In the genomic region with DNA sequence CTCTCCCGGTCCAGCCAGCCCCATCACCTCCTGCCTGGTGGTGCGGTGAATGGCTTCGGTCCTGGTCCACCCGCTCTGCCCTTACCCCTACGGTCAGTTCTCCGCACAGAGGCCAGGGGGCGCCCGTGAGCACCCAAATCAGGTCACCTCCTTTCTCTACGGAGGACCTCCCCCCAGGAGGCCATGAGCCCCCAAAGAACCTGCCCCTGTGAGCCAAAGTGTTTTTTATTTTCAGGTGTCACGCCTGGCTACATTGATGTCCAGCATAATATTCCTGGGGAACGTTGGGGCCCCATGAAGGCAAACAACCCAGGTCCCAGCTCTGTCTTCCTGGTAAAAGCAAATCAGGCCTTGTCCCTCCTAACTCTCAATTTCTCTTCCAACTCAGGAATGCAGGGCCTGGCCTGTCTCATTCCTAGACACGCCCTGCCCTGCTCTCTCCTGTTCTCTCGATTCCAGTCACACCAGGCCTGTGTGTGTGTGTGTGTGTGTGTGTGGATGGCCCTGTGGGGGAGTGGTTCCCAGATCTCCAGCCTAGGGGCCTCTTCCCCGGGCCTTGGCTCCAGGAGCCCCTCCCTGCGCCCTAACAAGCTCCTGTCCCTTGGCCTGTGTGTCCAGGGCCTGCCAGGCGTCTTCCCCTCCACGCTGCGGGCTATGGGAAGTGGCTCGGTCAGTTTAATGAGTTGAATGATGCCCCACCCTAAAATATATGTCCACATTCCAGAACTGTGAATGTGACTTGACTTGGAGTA, we compare ENCODE assay signal across 9 cellular contexts. TPM values are rescaled to one million over a fixed set of nuclear protein-coding genes. Genes with fewer than 3 reads are reported as not detected.
A peak's percentile ranks its signal among the peaks of the same experiment; 100 is the strongest.
DNase-seq lines count a peak whose midpoint lies in the region; ATAC-seq and TF ChIP-seq lines count a peak whose summit lies in the region.
"Had no signal": no experiment of that assay in that cellular context is flagged by ENCODE, and none has a peak within 500 bp of the region (broad histone marks: within the 10 kb centered on the region; RNA-seq: fewer than 3 reads in every experiment).

No MANE protein-coding gene starts in this region.

- no peaks in the 10 kb centered on the region for H3K27me3 Mint-ChIP-seq in chondrocyte (ENCODE audit: low read depth)

- no peak overlapping the region for H3K4me3 Mint-ChIP-seq in chondrocyte (ENCODE audit: unreplicated experiment)
- no peak overlapping the region for H3K4me3 Mint-ChIP-seq in stimulated activated effector memory CD8-positive, alpha-beta T cell treated with anti-CD3 and anti-CD28 coated beads, Interleukin-12 subunit alpha, Interleukin-12 subunit beta, amount 100 ng/mL, for 72 hours
- H3K4me3 Mint-ChIP-seq: dendritic cell treated with granulocyte-macrophage colony-stimulating factor and Interleukin-4, amounts not matched to agents 40 ng/mL and 50 ng/mL, for 4 days had no signal

- H3K9me3 Mint-ChIP-seq in chondrocyte (ENCODE audit: low read depth) = no peaks in the 10 kb centered on the region
- no peaks in the 10 kb centered on the region for H3K9me3 Mint-ChIP-seq in stimulated activated effector memory CD8-positive, alpha-beta T cell treated with anti-CD3 and anti-CD28 coated beads, Interleukin-12 subunit alpha, Interleukin-12 subunit beta, amount 100 ng/mL, for 72 hours
- H3K9me3 Mint-ChIP-seq: dendritic cell treated with granulocyte-macrophage colony-stimulating factor and Interleukin-4, amounts not matched to agents 40 ng/mL and 50 ng/mL, for 4 days had no signal

- H3K36me3 Mint-ChIP-seq in chondrocyte (ENCODE audit: low read depth) = no peaks in the 10 kb centered on the region
- H3K36me3 Mint-ChIP-seq in stimulated activated effector memory CD8-positive, alpha-beta T cell treated with anti-CD3 and anti-CD28 coated beads, Interleukin-12 subunit alpha, Interleukin-12 subunit beta, amount 100 ng/mL, for 72 hours = peaks cover 5% of the 10 kb centered on the region

- TF ChIP-seq CTCF in chondrocyte (IDR thresholded peaks at IDR 0.05) = peak; percentile 84

- peak overlapping the region; percentile 95 for H3K27ac Mint-ChIP-seq in chondrocyte (ENCODE audit: unreplicated experiment)
- peak overlapping the region; percentile 67 for H3K27ac Mint-ChIP-seq in stimulated activated effector memory CD8-positive, alpha-beta T cell treated with anti-CD3 and anti-CD28 coated beads, Interleukin-12 subunit alpha, Interleukin-12 subunit beta, amount 100 ng/mL, for 72 hours
- H3K27ac Mint-ChIP-seq: dendritic cell treated with granulocyte-macrophage colony-stimulating factor and Interleukin-4, amounts not matched to agents 40 ng/mL and 50 ng/mL, for 4 days had no signal

- ATAC-seq in stimulated activated effector memory CD8-positive, alpha-beta T cell treated with anti-CD3 and anti-CD28 coated beads, Interleukin-12 subunit alpha, Interleukin-12 subunit beta, amount 100 ng/mL, for 72 hours = peak; percentile 88
- no peak for ATAC-seq in HG03520 (IDR thresholded peaks at IDR 0.05; ENCODE audit: unreplicated experiment)

- peaks cover 41% of the 10 kb centered on the region for H3K4me1 Mint-ChIP-seq in chondrocyte (ENCODE audit: low read depth)
- H3K4me1 Mint-ChIP-seq in stimulated activated effector memory CD8-positive, alpha-beta T cell treated with anti-CD3 and anti-CD28 coated beads, Interleukin-12 subunit alpha, Interleukin-12 subunit beta, amount 100 ng/mL, for 72 hours = peaks cover 38% of the 10 kb centered on the region

- peak; percentile 39 for DNase-seq in GDM1 (lab: John Stamatoyannopoulos, UW)
- DNase-seq in LHCN-M2 (ENCODE audit: low read depth) = peak; percentile 58
- peak; percentile 79 for DNase-seq in activated CD4-positive, CD25-positive, alpha-beta regulatory T cell treated with anti-CD3 and anti-CD28 coated beads, Interleukin-2, amount 50 U/mL, for 72 hours
- DNase-seq in chondrocyte (ENCODE audit: low spot score) = no peak
- DNase-seq in medulla oblongata (ENCODE audit: extremely low spot score) = peak; percentile 32
- DNase-seq in stimulated activated effector memory CD8-positive, alpha-beta T cell treated with anti-CD3 and anti-CD28 coated beads, Interleukin-12 subunit alpha, Interleukin-12 subunit beta, amount 100 ng/mL, for 72 hours (ENCODE audit: low spot score in 2 of 2) = peak; percentile 74 to 90
- DNase-seq in epidermal melanocyte (ENCODE audit: insufficient read length, low spot score) = no peak

RNA-seq across cellular contexts. Expression of a gene that starts 9.7 kb away (rescaled TPM):
- total RNA-seq in LHCN-M2 (2014; rRNA removed) (140 and 155 TPM in 2 replicates), chondrocyte (83.7 to 107 TPM (median 99.6 TPM) in 3 replicates)
- polyA plus RNA-seq in LHCN-M2 (2012) = 169 TPM

RNA-seq across cellular contexts. Expression of a gene that starts 12.5 kb away (rescaled TPM):
- total RNA-seq in LHCN-M2 (2014; rRNA removed) (93.3 and 107 TPM in 2 replicates), chondrocyte (63.1 to 85.1 TPM (median 77.2 TPM) in 3 replicates)
- polyA plus RNA-seq in LHCN-M2 (2012) = 75.1 TPM

RNA-seq across cellular contexts. Expression of a gene that starts 23.7 kb away (rescaled TPM):
- total RNA-seq in LHCN-M2 (2014; rRNA removed) = 59.6 and 79.7 TPM in 2 replicates
- 144 TPM for polyA plus RNA-seq in LHCN-M2 (2012)
- total RNA-seq in chondrocyte = 69.4 to 98.0 TPM (median 70.7 TPM) in 3 replicates

RNA-seq across cellular contexts. Expression of a gene that starts 30.5 kb away (rescaled TPM):
- not detected in 2 replicates for total RNA-seq in LHCN-M2 (2014; rRNA removed)
- 0.26 TPM for polyA plus RNA-seq in LHCN-M2 (2012)
- total RNA-seq in chondrocyte = 0.29 to 1.6 TPM (median 1.4 TPM) in 3 replicates

Comparison
In these comparisons a context has a peak if more than half of its experiments do, and no peak if none do; other contexts are left out.
1. DNase-seq: peak in GDM1 (single experiment), LHCN-M2 (single experiment), activated CD4-positive, CD25-positive, alpha-beta regulatory T cell treated with anti-CD3 and anti-CD28 coated beads, Interleukin-2, amount 50 U/mL, for 72 hours (single experiment), medulla oblongata (single experiment) and stimulated activated effector memory CD8-positive, alpha-beta T cell treated with anti-CD3 and anti-CD28 coated beads, Interleukin-12 subunit alpha, Interleukin-12 subunit beta, amount 100 ng/mL, for 72 hours (2 of 2); none in chondrocyte (single experiment) and epidermal melanocyte (single experiment).